22 cellular contexts compared by ENCODE assay signal in the genomic region with DNA sequence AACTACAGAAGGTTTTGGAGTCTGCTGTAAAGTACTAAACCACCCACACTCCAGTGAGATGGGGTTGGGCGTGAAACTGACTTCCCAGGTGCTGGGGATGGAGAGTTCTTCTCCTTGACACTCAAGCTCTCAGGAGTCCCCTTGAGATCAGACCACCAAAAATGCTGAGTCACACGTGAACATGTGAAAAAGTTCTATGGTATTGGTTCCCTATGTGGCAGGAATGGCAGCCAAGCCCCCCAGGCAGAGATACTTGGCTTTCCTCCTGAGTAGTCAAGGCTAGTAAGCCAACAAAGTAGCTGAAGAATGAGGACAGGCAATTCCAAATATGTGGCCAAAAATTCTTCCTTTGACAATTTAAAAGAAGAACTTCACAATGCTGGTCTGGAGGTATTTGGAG.
"Had no signal": no experiment of that assay in that cellular context is flagged by ENCODE, and none has a peak within 500 bp of the region (broad histone marks: within the 10 kb centered on the region; RNA-seq: fewer than 3 reads in every experiment).

No MANE protein-coding gene starts in this region.

- H3K27ac ChIP-seq: neutrophil, pancreas, suprapubic skin, transverse colon, vagina had no signal

- H3K4me3 ChIP-seq: lung, mucosa of descending colon, pancreas, smooth muscle cell, suprapubic skin, transverse colon, vagina had no signal

- H3K4me1 ChIP-seq: pancreas, suprapubic skin, transverse colon, vagina had no signal

- H3K36me3 ChIP-seq: neutrophil, pancreas, suprapubic skin, transverse colon, vagina had no signal

- FAIRE-seq: frontal cortex, keratinocyte, pancreas had no signal

- H3K9me3 ChIP-seq: mucosa of descending colon, neutrophil, pancreas, suprapubic skin, transverse colon, vagina had no signal

- DNase-seq: cortex of kidney; effector memory CD8-positive, alpha-beta T cell; mucosa of descending colon; naive B cell; pancreas; retina; stimulated activated CD4-positive, alpha-beta T cell treated with anti-CD3 and anti-CD28 coated beads, Interleukin-12 subunit alpha, Interleukin-12 subunit beta, amount 100 ng/mL, for 4 hours; stimulated activated CD4-positive, alpha-beta T cell treated with anti-CD3 and anti-CD28 coated beads, Interleukin-1b, Interleukin-23, amount 100 ng/mL, for 48 hours; stimulated activated CD4-positive, alpha-beta T cell treated with anti-CD3 and anti-CD28 coated beads, Interleukin-4, amount 100 ng/mL, for 1 hour; stimulated activated CD8-positive, alpha-beta memory T cell treated with anti-CD3 and anti-CD28 coated beads, Interleukin-4, amount 100 ng/mL, for 48 hours; stimulated activated naive CD4-positive, alpha-beta T cell; stimulated activated naive CD8-positive, alpha-beta T cell treated with anti-CD3 and anti-CD28 coated beads, Interleukin-15, amount 100 ng/mL, for 72 hours; transverse colon had no signal

- H3K27me3 ChIP-seq: neutrophil, pancreas, suprapubic skin, transverse colon, vagina had no signal

- ATAC-seq: effector memory CD8-positive, alpha-beta T cell; mucosa of descending colon; natural killer cell treated with Interleukin-12 subunit alpha and Interleukin-12 subunit beta and Interleukin-15 and Interleukin-18, amount 100 ng/mL, for 72 hours; pancreas; sciatic nerve; stimulated activated naive CD8-positive, alpha-beta T cell treated with anti-CD3 and anti-CD28 coated beads, Interleukin-15, amount 100 ng/mL, for 72 hours had no signal

- H3K4me2 ChIP-seq: smooth muscle cell had no signal
